ENCODE assay signal across 13 cellular contexts in the genomic region with DNA sequence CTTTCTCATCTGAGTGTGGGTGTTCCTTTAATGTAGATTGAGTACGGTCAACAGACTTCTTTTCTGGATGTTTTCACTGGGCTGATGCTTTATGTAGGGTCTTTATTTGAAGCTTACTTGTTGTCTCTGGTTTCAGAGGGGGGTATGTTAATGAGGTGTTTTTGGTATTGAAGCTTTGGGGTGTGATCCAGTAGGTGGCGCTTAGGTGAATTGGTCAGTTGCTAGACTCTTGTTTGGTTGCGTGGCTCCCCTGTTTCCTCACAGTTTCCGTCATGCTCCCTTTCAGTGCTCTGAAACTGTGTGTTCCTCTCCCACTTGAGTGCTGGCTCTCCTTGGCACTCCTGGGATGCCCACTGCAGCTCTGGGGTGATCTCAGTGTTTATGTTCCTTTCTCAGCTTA.
DNase-seq lines count a peak whose midpoint lies in the region; ATAC-seq and TF ChIP-seq lines count a peak whose summit lies in the region.
"Had no signal": no experiment of that assay in that cellular context is flagged by ENCODE, and none has a peak within 500 bp of the region (broad histone marks: within the 10 kb centered on the region; RNA-seq: fewer than 3 reads in every experiment).

No MANE protein-coding gene starts in this region.

- intact Hi-C loops in PC-3 (cut with micrococcal nuclease): no loop called here

- peak; percentile 68 for ATAC-seq in GM23338
- ATAC-seq in PC-3: no peak
- no peak for ATAC-seq in GM18520 (IDR thresholded peaks at IDR 0.05; ENCODE audit: unreplicated experiment)

- 0 out of 2 replicates have a peak overlapping the region, but pooled peaks have one; percentile 85 for H2AFZ ChIP-seq in GM23338
- H2AFZ ChIP-seq in PC-3 (ENCODE audit: low read length): no peak overlapping the region

- TF ChIP-seq CTCF in 22Rv1 (IDR thresholded peaks at IDR 0.05) (peak; percentile 30), GM23338 (conservative IDR thresholded peaks at IDR 0.05; ENCODE audit: low read depth in 2 of 2) (peak; percentile 62 to 69), PC-3 (conservative IDR thresholded peaks at IDR 0.05; ENCODE audit: low read depth, low read length) (peak; percentile 53), epithelial cell of proximal tubule (conservative IDR thresholded peaks at IDR 0.05; ENCODE audit: low read depth, low read length) (peak; percentile 44), osteocyte (IDR thresholded peaks at IDR 0.05) (no peak)

- H3K4me2 ChIP-seq in GM23338 (no peak overlapping the region), PC-3 (ENCODE audit: low read length) (no peak overlapping the region)
- H3K4me2 ChIP-seq: KMS-11 had no signal

- H3K36me3 ChIP-seq in GM23338 (ENCODE audit: insufficient read depth) (no peaks in the 10 kb centered on the region), PC-3 (ENCODE audit: low read depth, low read length) (no peaks in the 10 kb centered on the region)

- no peaks in the 10 kb centered on the region for H3K9me3 ChIP-seq in PC-3 (ENCODE audit: low read length)

- POLR2A ChIA-PET in PC-3 (lab: Charles Lee; ENCODE audit: unreplicated experiment): no interaction called here

- H3K27me3 Mint-ChIP-seq in GM23338 (ENCODE audit: insufficient read depth, low read depth, poor library complexity) (peaks cover 3% of the 10 kb centered on the region), osteocyte (ENCODE audit: unreplicated experiment) (no peaks in the 10 kb centered on the region)

- BruUV-seq in PC-3 (replicated peaks; lab: Mats Ljungman, UMichigan): no TSS peak

- peaks cover 5% of the 10 kb centered on the region; the same call in 1 of the 2 replicates for H3K4me1 ChIP-seq in GM23338 (ENCODE audit: insufficient read depth)
- H3K4me1 ChIP-seq in PC-3 (ENCODE audit: insufficient read depth, low read length): peaks cover 10% of the 10 kb centered on the region; the same call in 1 of the 2 replicates

- H4K20me1 ChIP-seq in GM23338 (replicated peaks; ENCODE audit: insufficient read depth) (no peaks in the 10 kb centered on the region), PC-3 (ENCODE audit: low read length) (no peaks in the 10 kb centered on the region)

- H3K9me2 ChIP-seq in GM23338 (ENCODE audit: insufficient read depth) (peaks cover 4% of the 10 kb centered on the region; the same call in 1 of the 2 replicates), PC-3 (replicated peaks; ENCODE audit: low read length) (no peaks in the 10 kb centered on the region)

- H3K27ac ChIP-seq in 22Rv1: no peak overlapping the region
- no peak overlapping the region for H3K27ac ChIP-seq in GM23338 (ENCODE audit: low read depth)
- no peak overlapping the region for H3K27ac ChIP-seq in PC-3 (ENCODE audit: low read length)
- H3K27ac ChIP-seq: KMS-11 had no signal

- no peak overlapping the region for H3K4me3 ChIP-seq in GM23338
- H3K4me3 ChIP-seq in PC-3 (ENCODE audit: low read length): no peak overlapping the region
- H3K4me3 ChIP-seq in epithelial cell of proximal tubule (ENCODE audit: low read depth, low read length): no peak overlapping the region

- no peaks in the 10 kb centered on the region for H3K27me3 ChIP-seq in GM23338 (ENCODE audit: insufficient read depth)
- H3K27me3 ChIP-seq in PC-3 (ENCODE audit: low read length): no peaks in the 10 kb centered on the region

- H3K27ac Mint-ChIP-seq in GM23338: no peak overlapping the region
- H3K27ac Mint-ChIP-seq in osteocyte (ENCODE audit: unreplicated experiment): no peak overlapping the region

- H3K9ac ChIP-seq in PC-3 (ENCODE audit: low read length): no peak overlapping the region
- H3K9ac ChIP-seq: KMS-11 had no signal

- H3K4me1 Mint-ChIP-seq in GM23338 (peaks cover 14% of the 10 kb centered on the region), osteocyte (ENCODE audit: unreplicated experiment) (peaks cover 1% of the 10 kb centered on the region)

- DNase-seq in GM23338 (ENCODE audit: low spot score) (peak; percentile 73), PC-3 (peak; percentile 9), epithelial cell of proximal tubule (ENCODE audit: low read depth) (no peak), middle frontal gyrus (ENCODE audit: extremely low spot score, low spot score) (no peak), osteocyte (ENCODE audit: extremely low spot score, unreplicated experiment) (no peak)
- DNase-seq in activated CD8-positive, alpha-beta memory T cell treated with anti-CD3 and anti-CD28 coated beads, Interleukin-2, amount 50 U/mL, for 48 hours: no peak
- DNase-seq: activated CD4-positive, alpha-beta T cell treated with anti-CD3 and anti-CD28 coated beads, Interleukin-2, amount 50 U/mL, for 48 hours; activated gamma-delta T cell treated with Interleukin-2 at 50 U/mL for 16 hours; NCI-H2171 treated with DMSO at 0.1 percent for 48 hours; stimulated activated CD4-positive, alpha-beta T cell treated with anti-CD3 and anti-CD28 coated beads, Interleukin-1b, Interleukin-23, amount 100 ng/mL, for 48 hours had no signal

- H3K4me3 Mint-ChIP-seq in GM23338 (no peak overlapping the region), osteocyte (ENCODE audit: unreplicated experiment) (no peak overlapping the region)

- CTCF ChIA-PET in PC-3 (lab: Charles Lee): no interaction called here

- H3K36me3 Mint-ChIP-seq in GM23338 (ENCODE audit: low read depth) (no peaks in the 10 kb centered on the region), osteocyte (ENCODE audit: unreplicated experiment) (no peaks in the 10 kb centered on the region)

- H3K9me3 Mint-ChIP-seq in GM23338: 0 out of 3 replicates have a peak, but pooled peaks cover under 1% of the 10 kb centered on the region
- H3K9me3 Mint-ChIP-seq in osteocyte (ENCODE audit: unreplicated experiment): no peaks in the 10 kb centered on the region

- H3K79me2 ChIP-seq in GM23338 (replicated peaks; ENCODE audit: insufficient read depth): no peaks in the 10 kb centered on the region
- H3K79me2 ChIP-seq in PC-3 (ENCODE audit: low read length): no peaks in the 10 kb centered on the region

- no peaks in the 10 kb centered on the region for H3F3A ChIP-seq in GM23338 (replicated peaks; ENCODE audit: low read depth)
- no peaks in the 10 kb centered on the region for H3F3A ChIP-seq in PC-3 (ENCODE audit: low read length, unreplicated experiment)

TF ChIP-seq in GM23338, 12 proteins besides CTCF, POLR2A, EP300 and RAD21:
- TF ChIP-seq JUNB (IDR thresholded peaks at IDR 0.05; ENCODE audit: unreplicated experiment) (no peak), EZH2phosphoT487 (IDR thresholded peaks at IDR 0.05; ENCODE audit: unreplicated experiment) (no peak), EZH2 (IDR thresholded peaks at IDR 0.05; ENCODE audit: low read depth, unreplicated experiment) (no peak)
- TF ChIP-seq, protein P1, sequence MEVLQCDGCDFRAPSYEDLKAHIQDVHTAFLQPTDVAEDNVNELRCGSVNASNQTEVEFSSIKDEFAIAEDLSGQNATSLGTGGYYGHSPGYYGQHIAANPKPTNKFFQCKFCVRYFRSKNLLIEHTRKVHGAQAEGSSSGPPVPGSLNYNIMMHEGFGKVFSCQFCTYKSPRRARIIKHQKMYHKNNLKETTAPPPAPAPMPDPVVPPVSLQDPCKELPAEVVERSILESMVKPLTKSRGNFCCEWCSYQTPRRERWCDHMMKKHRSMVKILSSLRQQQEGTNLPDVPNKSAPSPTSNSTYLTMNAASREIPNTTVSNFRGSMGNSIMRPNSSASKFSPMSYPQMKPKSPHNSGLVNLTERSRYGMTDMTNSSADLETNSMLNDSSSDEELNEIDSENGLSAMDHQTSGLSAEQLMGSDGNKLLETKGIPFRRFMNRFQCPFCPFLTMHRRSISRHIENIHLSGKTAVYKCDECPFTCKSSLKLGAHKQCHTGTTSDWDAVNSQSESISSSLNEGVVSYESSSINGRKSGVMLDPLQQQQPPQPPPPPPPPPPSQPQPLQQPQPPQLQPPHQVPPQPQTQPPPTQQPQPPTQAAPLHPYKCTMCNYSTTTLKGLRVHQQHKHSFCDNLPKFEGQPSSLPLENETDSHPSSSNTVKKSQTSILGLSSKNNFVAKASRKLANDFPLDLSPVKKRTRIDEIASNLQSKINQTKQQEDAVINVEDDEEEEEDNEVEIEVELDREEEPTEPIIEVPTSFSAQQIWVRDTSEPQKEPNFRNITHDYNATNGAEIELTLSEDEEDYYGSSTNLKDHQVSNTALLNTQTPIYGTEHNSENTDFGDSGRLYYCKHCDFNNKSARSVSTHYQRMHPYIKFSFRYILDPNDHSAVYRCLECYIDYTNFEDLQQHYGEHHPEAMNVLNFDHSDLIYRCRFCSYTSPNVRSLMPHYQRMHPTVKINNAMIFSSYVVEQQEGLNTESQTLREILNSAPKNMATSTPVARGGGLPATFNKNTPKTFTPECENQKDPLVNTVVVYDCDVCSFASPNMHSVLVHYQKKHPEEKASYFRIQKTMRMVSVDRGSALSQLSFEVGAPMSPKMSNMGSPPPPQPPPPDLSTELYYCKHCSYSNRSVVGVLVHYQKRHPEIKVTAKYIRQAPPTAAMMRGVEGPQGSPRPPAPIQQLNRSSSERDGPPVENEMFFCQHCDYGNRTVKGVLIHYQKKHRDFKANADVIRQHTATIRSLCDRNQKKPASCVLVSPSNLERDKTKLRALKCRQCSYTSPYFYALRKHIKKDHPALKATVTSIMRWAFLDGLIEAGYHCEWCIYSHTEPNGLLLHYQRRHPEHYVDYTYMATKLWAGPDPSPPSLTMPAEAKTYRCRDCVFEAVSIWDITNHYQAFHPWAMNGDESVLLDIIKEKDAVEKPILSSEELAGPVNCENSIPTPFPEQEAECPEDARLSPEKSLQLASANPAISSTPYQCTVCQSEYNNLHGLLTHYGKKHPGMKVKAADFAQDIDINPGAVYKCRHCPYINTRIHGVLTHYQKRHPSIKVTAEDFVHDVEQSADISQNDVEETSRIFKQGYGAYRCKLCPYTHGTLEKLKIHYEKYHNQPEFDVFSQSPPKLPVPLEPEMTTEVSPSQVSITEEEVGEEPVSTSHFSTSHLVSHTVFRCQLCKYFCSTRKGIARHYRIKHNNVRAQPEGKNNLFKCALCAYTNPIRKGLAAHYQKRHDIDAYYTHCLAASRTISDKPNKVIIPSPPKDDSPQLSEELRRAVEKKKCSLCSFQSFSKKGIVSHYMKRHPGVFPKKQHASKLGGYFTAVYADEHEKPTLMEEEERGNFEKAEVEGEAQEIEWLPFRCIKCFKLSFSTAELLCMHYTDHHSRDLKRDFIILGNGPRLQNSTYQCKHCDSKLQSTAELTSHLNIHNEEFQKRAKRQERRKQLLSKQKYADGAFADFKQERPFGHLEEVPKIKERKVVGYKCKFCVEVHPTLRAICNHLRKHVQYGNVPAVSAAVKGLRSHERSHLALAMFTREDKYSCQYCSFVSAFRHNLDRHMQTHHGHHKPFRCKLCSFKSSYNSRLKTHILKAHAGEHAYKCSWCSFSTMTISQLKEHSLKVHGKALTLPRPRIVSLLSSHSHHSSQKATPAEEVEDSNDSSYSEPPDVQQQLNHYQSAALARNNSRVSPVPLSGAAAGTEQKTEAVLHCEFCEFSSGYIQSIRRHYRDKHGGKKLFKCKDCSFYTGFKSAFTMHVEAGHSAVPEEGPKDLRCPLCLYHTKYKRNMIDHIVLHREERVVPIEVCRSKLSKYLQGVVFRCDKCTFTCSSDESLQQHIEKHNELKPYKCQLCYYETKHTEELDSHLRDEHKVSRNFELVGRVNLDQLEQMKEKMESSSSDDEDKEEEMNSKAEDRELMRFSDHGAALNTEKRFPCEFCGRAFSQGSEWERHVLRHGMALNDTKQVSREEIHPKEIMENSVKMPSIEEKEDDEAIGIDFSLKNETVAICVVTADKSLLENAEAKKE (CRISPR knock-in tag; IDR thresholded peaks at IDR 0.05): no peak
TF ChIP-seq in GM23338: peak in this region for 0.

Comparison
In these comparisons a context has a peak if more than half of its experiments do, and no peak if none do; other contexts are left out.
1. DNase-seq: peak in GM23338 (single experiment) and PC-3 (single experiment); none in epithelial cell of proximal tubule (single experiment), activated CD8-positive, alpha-beta memory T cell treated with anti-CD3 and anti-CD28 coated beads, Interleukin-2, amount 50 U/mL, for 48 hours (single experiment), middle frontal gyrus (single experiment) and osteocyte (single experiment).